In genomic region chr17:78875738-78876597, GRCh38 we compare ENCODE assay signal across 10 cellular contexts. TPM values are rescaled to one million over a fixed set of nuclear protein-coding genes. Genes with fewer than 3 reads are reported as not detected.
DNase-seq lines count a peak whose midpoint lies in the region; ATAC-seq and TF ChIP-seq lines count a peak whose summit lies in the region.
"Had no signal": no experiment of that assay in that cellular context is flagged by ENCODE, and none has a peak within 500 bp of the region (broad histone marks: within the 10 kb centered on the region; RNA-seq: fewer than 3 reads in every experiment).

No MANE protein-coding gene starts in this region.

- POLR2A ChIA-PET in AG04450 (lab: Yijun Ruan, JAX), result interaction anchor here (1.6 kb wide), 1 partner anchor 13 kb away, joined by 5 read pairs; no protein-coding TSS in a partner anchor

- no peak for DNase-seq in AG04450 (ENCODE audit: low read depth, low spot score)
- DNase-seq in MG63, result peak; percentile 46
- no peak for DNase-seq in coronary artery (ENCODE audit: low spot score)
- no peak for DNase-seq in neural crest cell (ENCODE audit: low read depth, low spot score)
- DNase-seq in GM10266 (ENCODE audit: extremely low spot score), result no peak
- DNase-seq in RPMI8226, result no peak
- DNase-seq in NCI-H1417 treated with DMSO at 0.1 percent for 48 hours (lab: John Stamatoyannopoulos, UW), result no peak
- DNase-seq: stimulated activated CD4-positive, alpha-beta T cell treated with anti-CD3 and anti-CD28 coated beads, Interleukin-15, amount 100 ng/mL, for 24 hours had no signal

- H3K27ac ChIP-seq in AG04450 (ENCODE audit: low read depth, low read length) (peak overlapping the region; percentile 47), coronary artery (peak overlapping the region; percentile 36 to 58)
- H3K27ac ChIP-seq: VCaP had no signal

- H3K27me3 Mint-ChIP-seq in neural crest cell (ENCODE audit: low read depth), result no peaks in the 10 kb centered on the region

- CTCF ChIA-PET in AG04450 (lab: Charles Lee), result interaction anchor here (2.7 kb wide), 1 partner anchor 10 kb away, joined by 25 read pairs; no protein-coding TSS in a partner anchor

- no peaks in the 10 kb centered on the region for H3K27me3 ChIP-seq in AG04450 (ENCODE audit: control insufficient read depth, insufficient read depth, low read length)
- H3K27me3 ChIP-seq in MG63, result no peaks in the 10 kb centered on the region

- H3K9me3 ChIP-seq in AG04450 (ENCODE audit: control insufficient read depth, insufficient read depth, low read length) (no peaks in the 10 kb centered on the region), MG63 (no peaks in the 10 kb centered on the region)

- no peak for ATAC-seq in HG03045 (IDR thresholded peaks at IDR 0.05; ENCODE audit: unreplicated experiment)

- H3K36me3 Mint-ChIP-seq in neural crest cell (ENCODE audit: low read depth), result no peaks in the 10 kb centered on the region

- H3K9me3 Mint-ChIP-seq in neural crest cell, result no peaks in the 10 kb centered on the region

- H3K4me3 Mint-ChIP-seq in neural crest cell, result no peak overlapping the region

- H3K4me3 ChIP-seq in AG04450 (ENCODE audit: low read depth, low read length), result no peak overlapping the region
- H3K4me3 ChIP-seq in MG63, result no peak overlapping the region
- H3K4me3 ChIP-seq in coronary artery, result no peak overlapping the region

- peak overlapping the region; percentile 83 for H3K27ac Mint-ChIP-seq in neural crest cell (ENCODE audit: unreplicated experiment)

- TF ChIP-seq CTCF in AG04450 (IDR thresholded peaks at IDR 0.05; ENCODE audit: low read depth, low read length) (no peak), coronary artery (IDR thresholded peaks at IDR 0.05) (no peak), neural crest cell (conservative IDR thresholded peaks at IDR 0.05) (no peak), GM10266 (IDR thresholded peaks at IDR 0.05; ENCODE audit: control insufficient read depth, insufficient read depth, low read depth, missing control alignments) (no peak)

- peaks cover 57% of the 10 kb centered on the region for H3K36me3 ChIP-seq in MG63

- peaks cover 51% of the 10 kb centered on the region for H3K4me1 Mint-ChIP-seq in neural crest cell

RNA-seq across cellular contexts. Expression of gene CEP295NL, which starts 27.0 kb away (rescaled TPM):
- 0.11 and 0.19 TPM in 2 replicates for polyA plus RNA-seq in AG04450 (2011; rRNA removed)
- 1.5 and 1.8 TPM in 2 replicates for polyA minus RNA-seq in AG04450 (2011; rRNA and poly(A)+ RNA removed)
- total RNA-seq in MG63 (2014; rRNA removed; shearing (Covaris generic); ENCODE audit: low replicate concordance), result 0.67 TPM in 1 of 2 replicates, not detected in the other
- total RNA-seq in neural crest cell, result 1.2 TPM in 2 replicates

RNA-seq across cellular contexts. Expression of gene USP36, which starts 35.4 kb away (rescaled TPM):
- polyA plus RNA-seq in AG04450 (2011; rRNA removed), result 18.3 and 19.2 TPM in 2 replicates
- 31.4 and 39.2 TPM in 2 replicates for polyA minus RNA-seq in AG04450 (2011; rRNA and poly(A)+ RNA removed)
- total RNA-seq in MG63 (2014; rRNA removed; shearing (Covaris generic); ENCODE audit: low replicate concordance), result 16.3 and 33.4 TPM in 2 replicates
- 59.0 and 63.2 TPM in 2 replicates for total RNA-seq in neural crest cell

RNA-seq across cellular contexts. Expression of gene TIMP2, which starts 49.2 kb away (rescaled TPM):
- polyA plus RNA-seq in AG04450 (2011; rRNA removed), result 356 and 387 TPM in 2 replicates
- polyA minus RNA-seq in AG04450 (2011; rRNA and poly(A)+ RNA removed), result 165 and 172 TPM in 2 replicates
- total RNA-seq in MG63 (2014; rRNA removed; shearing (Covaris generic); ENCODE audit: low replicate concordance), result 127 and 145 TPM in 2 replicates
- 58.5 and 60.2 TPM in 2 replicates for total RNA-seq in neural crest cell
